In genomic region chr17:79832211-79833109, GRCh38 we compare ENCODE assay signal across 7 cellular contexts. TPM values are rescaled to one million over a fixed set of nuclear protein-coding genes. Genes with fewer than 3 reads are reported as not detected.
A peak's percentile ranks its signal among the peaks of the same experiment; 100 is the strongest.
DNase-seq lines count a peak whose midpoint lies in the region; ATAC-seq and TF ChIP-seq lines count a peak whose summit lies in the region.

No MANE protein-coding gene starts in this region.

- peaks cover 36% of the 10 kb centered on the region for H3K4me1 ChIP-seq in testis

- 20 to 22% methylated on average over 15 to 65 of the region's 73 CpGs for WGBS in testis, 2 donors

- intact Hi-C loops in testis (cut with DNase I; ENCODE audit: low total_unique reads), result no loop called here

- no peaks in the 10 kb centered on the region for H3K27me3 ChIP-seq in testis

- no peak for ATAC-seq in GM18519 (IDR thresholded peaks at IDR 0.05; ENCODE audit: low FRiP score, unreplicated experiment)

- H3K27ac ChIP-seq in caudate nucleus (ENCODE audit: low read depth, low read length) (peak overlapping the region; percentile 8), testis (peak overlapping the region; percentile 46 to 71)

- no peaks in the 10 kb centered on the region for H3K36me3 ChIP-seq in testis (ENCODE audit: low read depth, missing control alignments)

- TF ChIP-seq POLR2A in testis (IDR thresholded peaks at IDR 0.05), result no peak

- DNase-seq in NCI-H226, result peak; percentile 84
- peak in 1 of 61 donors; percentile 49 for DNase-seq in caudate nucleus (lab: John Stamatoyannopoulos, UW)
- DNase-seq in left kidney (ENCODE audit: low read depth, low spot score), result peak; percentile 84
- DNase-seq in testis, result no peak
- no peak for DNase-seq in SIG-M5 (lab: John Stamatoyannopoulos, UW)
- DNase-seq in NAMALWA (ENCODE audit: low spot score), result no peak

- TF ChIP-seq CTCF in testis (IDR thresholded peaks at IDR 0.05), result no peak

- peak overlapping the region in 1 of 2 donors; percentile 44 for H3K4me3 ChIP-seq in testis

- no peaks in the 10 kb centered on the region for H3K9me3 ChIP-seq in testis

RNA-seq across cellular contexts. Expression of gene CBX4, which starts 6.8 kb away (rescaled TPM):
- total RNA-seq in testis, result 10 to 100 TPM; 23.5 to 35.9 TPM
- polyA plus RNA-seq in testis (ENCODE audit: insufficient read depth, low read depth, low replicate concordance), result 11.5 TPM

RNA-seq across cellular contexts. Expression of gene CBX8, which starts 35.6 kb away (rescaled TPM):
- total RNA-seq in testis, result 10 to 100 TPM; 13.9 to 22.4 TPM
- polyA plus RNA-seq in testis (ENCODE audit: insufficient read depth, low read depth, low replicate concordance), result 13.8 TPM

RNA-seq across cellular contexts. Expression of gene CBX2, which starts 54.5 kb away (rescaled TPM):
- total RNA-seq in testis, result 10 to 100 TPM; 27.1 to 30.7 TPM
- polyA plus RNA-seq in testis (ENCODE audit: insufficient read depth, low read depth, low replicate concordance), result 19.4 TPM

Comparison
In these comparisons a context has a peak if more than half of its experiments do, and no peak if none do; other contexts are left out.
1. DNase-seq: peak in NCI-H226 (single experiment) and left kidney (single experiment); none in testis (single experiment), SIG-M5 (single experiment) and NAMALWA (single experiment).